Comparison of ENCODE assay signal across 8 cellular contexts in genomic region chr9:128203024-128203841, GRCh38. TPM values are rescaled to one million over a fixed set of nuclear protein-coding genes. Genes with fewer than 3 reads are reported as not detected.
DNase-seq lines count a peak whose midpoint lies in the region; ATAC-seq and TF ChIP-seq lines count a peak whose summit lies in the region.

Gene DNM1, plus strand, starts transcription at chr9:128203379. Its CDS starts 92 bp downstream, at chr9:128203471.

- peak; percentile 90 to 91 for ATAC-seq in CD4-positive, CD25-positive, alpha-beta regulatory T cell (ENCODE audit: low read depth in 2 of 2)
- peak; percentile 66 for ATAC-seq in GM19455 (IDR thresholded peaks at IDR 0.05; ENCODE audit: unreplicated experiment)

- peak within 1 kb of the TSS; percentile 81 for H3K9ac ChIP-seq in HUES6 (ENCODE audit: low read length)

- H3K27me3 Mint-ChIP-seq in CD4-positive, CD25-positive, alpha-beta regulatory T cell: peaks cover 32% of the 10 kb centered on the region
- H3K27me3 Mint-ChIP-seq in activated naive CD4-positive, alpha-beta T cell treated with anti-CD3 and anti-CD28 coated beads for 36 hours (ENCODE audit: low read depth): peaks cover 8% of the 10 kb centered on the region

- 6% methylated on average over 2 of the region's 91 CpGs for WGBS in suprapubic skin

- H3K4me3 ChIP-seq in CD4-positive, CD25-positive, alpha-beta regulatory T cell (ENCODE audit: low read depth, low read length): peak within 1 kb of the TSS; percentile 47
- H3K4me3 ChIP-seq in HUES6 (ENCODE audit: low read depth, low read length): peak within 1 kb of the TSS; percentile 71
- H3K4me3 ChIP-seq in SJSA1: peak within 1 kb of the TSS; percentile 67
- H3K4me3 ChIP-seq in suprapubic skin: peak within 1 kb of the TSS; percentile 93

- H3K27me3 ChIP-seq in CD4-positive, CD25-positive, alpha-beta regulatory T cell (ENCODE audit: control insufficient read depth, insufficient read depth, low read length): peaks cover 2% of the 10 kb centered on the region
- H3K27me3 ChIP-seq in HUES6 (ENCODE audit: control insufficient read depth, insufficient read depth, low read length) (no peaks in the 10 kb centered on the region), SJSA1 (replicated peaks) (no peaks in the 10 kb centered on the region), suprapubic skin (peaks cover 8% of the 10 kb centered on the region)

- no peaks in the 10 kb centered on the region for H3K9me3 Mint-ChIP-seq in CD4-positive, CD25-positive, alpha-beta regulatory T cell
- H3K9me3 Mint-ChIP-seq in activated naive CD4-positive, alpha-beta T cell treated with anti-CD3 and anti-CD28 coated beads for 36 hours: no peaks in the 10 kb centered on the region

- H3K27ac ChIP-seq in CD4-positive, CD25-positive, alpha-beta regulatory T cell (ENCODE audit: insufficient read depth, low read length, poor library complexity, severe bottlenecking): no peak within 1 kb of the TSS
- peak within 1 kb of the TSS; percentile 64; the same call in 1 of the 2 replicates for H3K27ac ChIP-seq in HUES6 (ENCODE audit: low read depth, low read length)
- H3K27ac ChIP-seq in SJSA1: no peak within 1 kb of the TSS
- H3K27ac ChIP-seq in suprapubic skin: peak within 1 kb of the TSS; percentile 47

- no peak for TF ChIP-seq POLR2A in suprapubic skin (IDR thresholded peaks at IDR 0.05)

- peak; percentile 65 to 79 (median 69) for DNase-seq in CD4-positive, CD25-positive, alpha-beta regulatory T cell
- DNase-seq in SJSA1 (ENCODE audit: low read depth in 1 of 2, low spot score in 2 of 2): peak in 1 of 2 experiments; percentile 71
- DNase-seq in activated naive CD4-positive, alpha-beta T cell treated with anti-CD3 and anti-CD28 coated beads for 36 hours: peak; percentile 61
- peak; percentile 57 for DNase-seq in globus pallidus (ENCODE audit: low spot score)
- peak in 42 of 56 donors; percentile 22 to 73 (median 49) for DNase-seq in nucleus accumbens (lab: John Stamatoyannopoulos, UW)
- no peak for DNase-seq in suprapubic skin (ENCODE audit: low spot score in 2 of 2)

- peaks cover 16% of the 10 kb centered on the region for H3K4me1 ChIP-seq in CD4-positive, CD25-positive, alpha-beta regulatory T cell (ENCODE audit: control insufficient read depth, insufficient read depth, low read length, poor library complexity, severe bottlenecking)
- H3K4me1 ChIP-seq in HUES6 (ENCODE audit: control insufficient read depth, insufficient read depth, low read length) (peaks cover 26% of the 10 kb centered on the region), SJSA1 (replicated peaks) (peaks cover 21% of the 10 kb centered on the region), suprapubic skin (peaks cover 32% of the 10 kb centered on the region)

- H3K36me3 Mint-ChIP-seq in CD4-positive, CD25-positive, alpha-beta regulatory T cell: no peaks in the 10 kb centered on the region
- H3K36me3 Mint-ChIP-seq in activated naive CD4-positive, alpha-beta T cell treated with anti-CD3 and anti-CD28 coated beads for 36 hours (ENCODE audit: low read depth): no peaks in the 10 kb centered on the region

- TF ChIP-seq CTCF in suprapubic skin (IDR thresholded peaks at IDR 0.05): peak; percentile 96 to 98

- peak within 1 kb of the TSS in 1 of 3 donors; percentile 79 for H3K27ac Mint-ChIP-seq in CD4-positive, CD25-positive, alpha-beta regulatory T cell
- H3K27ac Mint-ChIP-seq in activated naive CD4-positive, alpha-beta T cell treated with anti-CD3 and anti-CD28 coated beads for 36 hours: no peak within 1 kb of the TSS

- peaks cover 2 to 17% (median 6%) of the 10 kb centered on the region in 4 donors for H3K4me1 Mint-ChIP-seq in CD4-positive, CD25-positive, alpha-beta regulatory T cell
- peaks cover 12% of the 10 kb centered on the region for H3K4me1 Mint-ChIP-seq in activated naive CD4-positive, alpha-beta T cell treated with anti-CD3 and anti-CD28 coated beads for 36 hours (ENCODE audit: low read depth)

- no peaks in the 10 kb centered on the region for H3K36me3 ChIP-seq in CD4-positive, CD25-positive, alpha-beta regulatory T cell (ENCODE audit: control insufficient read depth, insufficient read depth, low read length)
- H3K36me3 ChIP-seq in HUES6 (ENCODE audit: control insufficient read depth, insufficient read depth, low read length): 0 out of 2 replicates have a peak, but pooled peaks cover 2% of the 10 kb centered on the region
- H3K36me3 ChIP-seq in SJSA1: no peaks in the 10 kb centered on the region
- no peaks in the 10 kb centered on the region for H3K36me3 ChIP-seq in suprapubic skin

- no peaks in the 10 kb centered on the region for H3K9me3 ChIP-seq in CD4-positive, CD25-positive, alpha-beta regulatory T cell (ENCODE audit: control insufficient read depth in 2 of 2, low read length in 2 of 2)
- H3K9me3 ChIP-seq in HUES6 (ENCODE audit: control insufficient read depth, insufficient read depth, low read depth, low read length) (no peaks in the 10 kb centered on the region), SJSA1 (replicated peaks) (peaks cover 5% of the 10 kb centered on the region; the same call in 1 of the 2 replicates), suprapubic skin (no peaks in the 10 kb centered on the region)

- no peak for TF ChIP-seq EP300 in suprapubic skin (IDR thresholded peaks at IDR 0.05)

- CTCF ChIA-PET in activated naive CD4-positive, alpha-beta T cell treated with anti-CD3 and anti-CD28 coated beads for 36 hours (lab: Charles Lee): interaction anchor here (0.6 to 1.0 kb wide), 4 partner anchors 9 to 136 kb away, joined by 3 read pairs; no protein-coding TSS in a partner anchor

- intact Hi-C loops in activated naive CD4-positive, alpha-beta T cell treated with anti-CD3 and anti-CD28 coated beads for 36 hours (cut with micrococcal nuclease): loop anchor here (1.0 to 2.0 kb wide), 2 partner anchors 10 to 74 kb away; no protein-coding TSS in a partner anchor

- H3K4me3 Mint-ChIP-seq in CD4-positive, CD25-positive, alpha-beta regulatory T cell: peak within 1 kb of the TSS; percentile 80 to 86 (median 82)
- H3K4me3 Mint-ChIP-seq in activated naive CD4-positive, alpha-beta T cell treated with anti-CD3 and anti-CD28 coated beads for 36 hours: peak within 1 kb of the TSS; percentile 69

RNA-seq across cellular contexts. Expression of gene DNM1, which starts in this region (rescaled TPM):
- 1.5 TPM for total RNA-seq in CD4-positive, CD25-positive, alpha-beta regulatory T cell
- polyA plus RNA-seq in CD4-positive, CD25-positive, alpha-beta regulatory T cell: not detected
- 2.2 and 2.5 TPM in 2 replicates for total RNA-seq in SJSA1 (2014; rRNA removed; shearing (Covaris generic))
- total RNA-seq in activated naive CD4-positive, alpha-beta T cell treated with anti-CD3 and anti-CD28 coated beads for 36 hours: under 1 TPM; 0.07 to 0.77 TPM
- 10 to 100 TPM in 2 of 4 donors, 1 to 10 TPM in 2; 4.3 to 18.9 (median 10.1) TPM for total RNA-seq in suprapubic skin

Comparison
In these comparisons a context has a peak if more than half of its experiments do, and no peak if none do; other contexts are left out.
1. Peak in DNase-seq in activated naive CD4-positive, alpha-beta T cell treated with anti-CD3 and anti-CD28 coated beads for 36 hours; RNA of the gene not detected or under 1 TPM.
2. DNase-seq: peak in CD4-positive, CD25-positive, alpha-beta regulatory T cell (3 of 3), globus pallidus (single experiment) and nucleus accumbens (42 of 56); none in suprapubic skin (0 of 2).
3. H3K27ac ChIP-seq: peak in HUES6 (single experiment) and suprapubic skin (single experiment); none in CD4-positive, CD25-positive, alpha-beta regulatory T cell (single experiment) and SJSA1 (single experiment).
4. Peak in every context shown above with its lines, with median percentiles within 50 percentile points of each other: H3K4me3 ChIP-seq.